Comparison of ENCODE assay signal across 1 cellular context in genomic region chr10:120948889-120949382, GRCh38.
TF ChIP-seq lines count a peak whose summit lies in the region.

No MANE protein-coding gene starts in this region.

TF ChIP-seq in HepG2, 621 proteins besides CTCF, POLR2A, EP300 and RAD21 (continued from another document):
- TF ChIP-seq REST (IDR thresholded peaks at IDR 0.05; ENCODE audit: borderline replicate concordance in 1 of 2, low read depth in 1 of 2, low read length in 2 of 2) (no peak), SALL1 (CRISPR knock-in tag; IDR thresholded peaks at IDR 0.05) (peak; percentile 16; the same call in 1 of the 2 replicates), USF2 (IDR thresholded peaks at IDR 0.05; ENCODE audit: low read depth, low read length) (no peak), USF2 (CRISPR knock-in tag; IDR thresholded peaks at IDR 0.05; ENCODE audit: borderline replicate concordance) (no peak), FOXP4 (CRISPR knock-in tag; IDR thresholded peaks at IDR 0.05) (no peak), CBX1 (IDR thresholded peaks at IDR 0.05; ENCODE audit: low read depth) (peak; percentile 57), ZNF337 (CRISPR knock-in tag; IDR thresholded peaks at IDR 0.05; ENCODE audit: borderline replicate concordance, low read depth) (no peak), TEAD3 (CRISPR knock-in tag; optimal IDR thresholded peaks at IDR 0.05; ENCODE audit: borderline replicate concordance) (peak; percentile 16)
